In genomic region chr3:53056442-53056841, GRCh38 we compare ENCODE assay signal across 9 cellular contexts. TPM values are rescaled to one million over a fixed set of nuclear protein-coding genes. Genes with fewer than 3 reads are reported as not detected.
A peak's percentile ranks its signal among the peaks of the same experiment; 100 is the strongest.
DNase-seq lines count a peak whose midpoint lies in the region; ATAC-seq, FAIRE-seq and TF ChIP-seq lines count a peak whose summit lies in the region.
"Had no signal": no experiment of that assay in that cellular context is flagged by ENCODE, and none has a peak within 500 bp of the region (broad histone marks: within the 10 kb centered on the region; RNA-seq: fewer than 3 reads in every experiment).

No MANE protein-coding gene starts in this region.

- ATAC-seq in mucosa of descending colon (peak; percentile 34), HG03439 (IDR thresholded peaks at IDR 0.05; ENCODE audit: unreplicated experiment) (no peak), GM21360 (IDR thresholded peaks at IDR 0.05; ENCODE audit: unreplicated experiment) (no peak)

- no peaks in the 10 kb centered on the region for H3K27me3 ChIP-seq in astrocyte (ENCODE audit: insufficient read depth, low read length)
- H3K27me3 ChIP-seq: ovary, Peyer's patch had no signal

- H3K9me3 ChIP-seq in astrocyte (ENCODE audit: insufficient read depth, low read depth, low read length) = no peaks in the 10 kb centered on the region
- no peaks in the 10 kb centered on the region for H3K9me3 ChIP-seq in mucosa of descending colon
- H3K9me3 ChIP-seq: ovary, Peyer's patch had no signal

- H3K36me3 ChIP-seq in astrocyte (ENCODE audit: insufficient read depth, low read length) (no peaks in the 10 kb centered on the region), mucosa of descending colon (ENCODE audit: low read depth) (no peaks in the 10 kb centered on the region)
- H3K36me3 ChIP-seq: ovary, Peyer's patch had no signal

- no peaks in the 10 kb centered on the region for H4K20me1 ChIP-seq in astrocyte (ENCODE audit: insufficient read depth, low read length)

- H3K4me3 Mint-ChIP-seq in astrocyte (ENCODE audit: unreplicated experiment) = no peak overlapping the region

- no peaks in the 10 kb centered on the region for H3K4me1 Mint-ChIP-seq in astrocyte (ENCODE audit: low read depth, unreplicated experiment)

- H3K27ac Mint-ChIP-seq in astrocyte (ENCODE audit: unreplicated experiment) = no peak overlapping the region

- CTCF ChIA-PET in GM10248 (lab: Yijun Ruan, JAX) = interaction anchor here (1.8 kb wide), 1 partner anchor 16 kb away, joined by 6 read pairs; no protein-coding TSS in a partner anchor

- FAIRE-seq in HTR-8/SVneo (lab: Jason Lieb, UNC) (peak; percentile 83), astrocyte (lab: Jason Lieb, UNC) (no peak), D721Med (lab: Jason Lieb, UNC) (no peak)

- POLR2A ChIA-PET in GM10248 (lab: Yijun Ruan, JAX) = no interaction called here

- H3K27me3 Mint-ChIP-seq in astrocyte (ENCODE audit: low read depth, unreplicated experiment) = peaks cover 3% of the 10 kb centered on the region

- H3K9ac ChIP-seq in astrocyte (ENCODE audit: low read length) = no peak overlapping the region

- no peaks in the 10 kb centered on the region for H3K79me2 ChIP-seq in astrocyte (ENCODE audit: insufficient read depth, low read length)

- H3K4me3 ChIP-seq in astrocyte (ENCODE audit: insufficient read depth, low read depth, low read length) = no peak overlapping the region
- no peak overlapping the region for H3K4me3 ChIP-seq in mucosa of descending colon
- H3K4me3 ChIP-seq: ovary, Peyer's patch had no signal

- no peaks in the 10 kb centered on the region for H3K9me3 Mint-ChIP-seq in astrocyte (ENCODE audit: unreplicated experiment)

- DNase-seq in GM10248 (ENCODE audit: extremely low spot score) (no peak), HTR-8/SVneo (ENCODE audit: insufficient read length, low spot score) (peak; percentile 41), astrocyte (ENCODE audit: low read depth) (no peak), mucosa of descending colon (no peak), D721Med (ENCODE audit: insufficient read length, low spot score) (no peak)
- DNase-seq: ovary had no signal

- no peaks in the 10 kb centered on the region for H3K36me3 Mint-ChIP-seq in astrocyte (ENCODE audit: low read depth, unreplicated experiment)

- no peak overlapping the region for H2AFZ ChIP-seq in astrocyte (ENCODE audit: low read depth, low read length)

- intact Hi-C loops in mucosa of descending colon (cut with DNase I, micrococcal nuclease) = no loop called here

- H3K27ac ChIP-seq in astrocyte (ENCODE audit: low read depth, low read length) = no peak overlapping the region
- H3K27ac ChIP-seq: ovary, Peyer's patch had no signal

- no peak overlapping the region for H3K4me2 ChIP-seq in astrocyte (ENCODE audit: low read length)

- H3K4me1 ChIP-seq in astrocyte (ENCODE audit: insufficient read depth, low read length) (no peaks in the 10 kb centered on the region), mucosa of descending colon (ENCODE audit: low read depth) (no peaks in the 10 kb centered on the region)
- H3K4me1 ChIP-seq: Peyer's patch had no signal

- TF ChIP-seq CTCF in GM10248 (IDR thresholded peaks at IDR 0.05; ENCODE audit: control extremely low read depth, extremely low read depth, low read depth, missing control alignments) (peak; percentile 13), astrocyte (IDR thresholded peaks at IDR 0.05; ENCODE audit: insufficient read depth, low read depth, low read length) (peak; percentile 32), mucosa of descending colon (IDR thresholded peaks at IDR 0.05) (no peak), D721Med (IDR thresholded peaks at IDR 0.05; ENCODE audit: insufficient read depth, missing control alignments) (no peak)

RNA-seq across cellular contexts. Expression of gene SFMBT1, which starts 10.6 kb away (rescaled TPM):
- 3.2 and 5.5 TPM in 2 replicates for total RNA-seq in astrocyte
- 10 to 100 TPM; 19.7 to 22.8 (median 19.8) TPM for total RNA-seq in mucosa of descending colon

Comparison
In these comparisons a context has a peak if more than half of its experiments do, and no peak if none do; other contexts are left out.
1. CTCF ChIP-seq: peak in GM10248 (single experiment) and astrocyte (single experiment); none in mucosa of descending colon (single experiment) and D721Med (single experiment).